Comparison of ENCODE assay signal across 1 cellular context in the genomic region with DNA sequence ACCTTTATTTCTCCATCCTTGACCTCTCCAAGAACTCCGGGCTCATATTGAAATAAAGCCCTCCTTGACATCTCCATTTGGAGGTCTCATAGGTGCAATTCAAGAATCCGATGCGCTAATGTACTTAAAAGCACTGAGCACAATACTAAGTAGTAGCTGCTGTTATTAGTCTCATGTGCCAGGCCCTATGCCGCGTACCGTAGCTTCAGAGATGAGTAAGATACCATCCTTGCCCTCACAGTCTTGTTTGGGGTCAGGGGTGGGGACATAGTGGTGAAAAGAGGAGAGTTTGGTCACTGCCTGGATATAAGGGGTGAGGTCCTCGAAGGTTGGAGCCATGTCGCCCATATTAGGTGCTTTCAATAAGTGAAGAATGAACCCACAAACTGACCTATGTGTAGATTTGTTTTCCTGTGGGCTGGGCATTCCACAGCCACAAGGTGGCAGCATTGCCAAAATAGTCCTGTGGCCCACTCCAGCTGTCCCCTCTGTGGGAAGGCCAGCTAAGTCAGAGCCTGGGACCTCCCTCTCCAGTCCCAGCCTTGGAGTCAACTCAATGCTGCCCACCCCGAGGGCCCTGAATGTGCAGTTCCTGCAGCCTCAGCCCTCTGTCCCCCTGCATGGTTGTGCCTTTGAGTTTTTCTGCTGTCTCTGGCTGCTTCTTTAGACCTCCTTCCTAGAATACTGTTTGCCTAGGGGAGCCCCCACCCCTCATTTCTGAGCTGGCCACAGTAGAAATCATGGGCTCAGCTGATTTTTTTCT.
TF ChIP-seq lines count a peak whose summit lies in the region.

No MANE protein-coding gene starts in this region.

TF ChIP-seq in GM12878, 131 proteins besides CTCF, POLR2A, EP300 and RAD21 (continues in another document):
- 0 out of 2 replicates have a peak, but pooled peaks have one; percentile 19 for TF ChIP-seq HDGF (IDR thresholded peaks at IDR 0.05)
- TF ChIP-seq ZNF24 (IDR thresholded peaks at IDR 0.05) = no peak
- TF ChIP-seq, protein P1, sequence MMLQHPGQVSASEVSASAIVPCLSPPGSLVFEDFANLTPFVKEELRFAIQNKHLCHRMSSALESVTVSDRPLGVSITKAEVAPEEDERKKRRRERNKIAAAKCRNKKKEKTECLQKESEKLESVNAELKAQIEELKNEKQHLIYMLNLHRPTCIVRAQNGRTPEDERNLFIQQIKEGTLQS (IDR thresholded peaks at IDR 0.05; ENCODE audit: borderline replicate concordance, extremely low read depth, low read depth, low read length) = no peak
- no peak for TF ChIP-seq RFX5 (IDR thresholded peaks at IDR 0.05; ENCODE audit: low read depth, low read length)
- TF ChIP-seq, protein P2, sequence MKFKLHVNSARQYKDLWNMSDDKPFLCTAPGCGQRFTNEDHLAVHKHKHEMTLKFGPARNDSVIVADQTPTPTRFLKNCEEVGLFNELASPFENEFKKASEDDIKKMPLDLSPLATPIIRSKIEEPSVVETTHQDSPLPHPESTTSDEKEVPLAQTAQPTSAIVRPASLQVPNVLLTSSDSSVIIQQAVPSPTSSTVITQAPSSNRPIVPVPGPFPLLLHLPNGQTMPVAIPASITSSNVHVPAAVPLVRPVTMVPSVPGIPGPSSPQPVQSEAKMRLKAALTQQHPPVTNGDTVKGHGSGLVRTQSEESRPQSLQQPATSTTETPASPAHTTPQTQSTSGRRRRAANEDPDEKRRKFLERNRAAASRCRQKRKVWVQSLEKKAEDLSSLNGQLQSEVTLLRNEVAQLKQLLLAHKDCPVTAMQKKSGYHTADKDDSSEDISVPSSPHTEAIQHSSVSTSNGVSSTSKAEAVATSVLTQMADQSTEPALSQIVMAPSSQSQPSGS (IDR thresholded peaks at IDR 0.05; ENCODE audit: low read length) = no peak
- TF ChIP-seq ZBED1 (IDR thresholded peaks at IDR 0.05; ENCODE audit: borderline replicate concordance) = no peak
- peak; percentile 83 for TF ChIP-seq SMC3 (IDR thresholded peaks at IDR 0.05; ENCODE audit: borderline replicate concordance, low read length)
- no peak for TF ChIP-seq RBBP5 (conservative IDR thresholded peaks at IDR 0.05)
- no peak for TF ChIP-seq FOXM1 (IDR thresholded peaks at IDR 0.05; ENCODE audit: low read depth, low read length)
- no peak for TF ChIP-seq BCL11A (IDR thresholded peaks at IDR 0.05; ENCODE audit: low read depth, low read length)
- TF ChIP-seq IKZF1 (conservative IDR thresholded peaks at IDR 0.05) = no peak; the same call in 1 of the 2 replicates
- TF ChIP-seq CHD4 (IDR thresholded peaks at IDR 0.05) = no peak
- TF ChIP-seq RCOR1 (conservative IDR thresholded peaks at IDR 0.05; ENCODE audit: low read depth, low read length) = no peak
- TF ChIP-seq SUPT20H (IDR thresholded peaks at IDR 0.05; ENCODE audit: borderline replicate concordance, control insufficient read depth, low read depth, low read length) = no peak
- TF ChIP-seq SREBF2 (IDR thresholded peaks at IDR 0.05; ENCODE audit: low read length) = no peak
- no peak for TF ChIP-seq CEBPB (IDR thresholded peaks at IDR 0.05; ENCODE audit: borderline replicate concordance in 1 of 2, low read depth in 2 of 2, low read length in 2 of 2)
- TF ChIP-seq, protein P3, sequence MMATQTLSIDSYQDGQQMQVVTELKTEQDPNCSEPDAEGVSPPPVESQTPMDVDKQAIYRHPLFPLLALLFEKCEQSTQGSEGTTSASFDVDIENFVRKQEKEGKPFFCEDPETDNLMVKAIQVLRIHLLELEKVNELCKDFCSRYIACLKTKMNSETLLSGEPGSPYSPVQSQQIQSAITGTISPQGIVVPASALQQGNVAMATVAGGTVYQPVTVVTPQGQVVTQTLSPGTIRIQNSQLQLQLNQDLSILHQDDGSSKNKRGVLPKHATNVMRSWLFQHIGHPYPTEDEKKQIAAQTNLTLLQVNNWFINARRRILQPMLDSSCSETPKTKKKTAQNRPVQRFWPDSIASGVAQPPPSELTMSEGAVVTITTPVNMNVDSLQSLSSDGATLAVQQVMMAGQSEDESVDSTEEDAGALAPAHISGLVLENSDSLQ (IDR thresholded peaks at IDR 0.05) = no peak
- TF ChIP-seq, protein P4, sequence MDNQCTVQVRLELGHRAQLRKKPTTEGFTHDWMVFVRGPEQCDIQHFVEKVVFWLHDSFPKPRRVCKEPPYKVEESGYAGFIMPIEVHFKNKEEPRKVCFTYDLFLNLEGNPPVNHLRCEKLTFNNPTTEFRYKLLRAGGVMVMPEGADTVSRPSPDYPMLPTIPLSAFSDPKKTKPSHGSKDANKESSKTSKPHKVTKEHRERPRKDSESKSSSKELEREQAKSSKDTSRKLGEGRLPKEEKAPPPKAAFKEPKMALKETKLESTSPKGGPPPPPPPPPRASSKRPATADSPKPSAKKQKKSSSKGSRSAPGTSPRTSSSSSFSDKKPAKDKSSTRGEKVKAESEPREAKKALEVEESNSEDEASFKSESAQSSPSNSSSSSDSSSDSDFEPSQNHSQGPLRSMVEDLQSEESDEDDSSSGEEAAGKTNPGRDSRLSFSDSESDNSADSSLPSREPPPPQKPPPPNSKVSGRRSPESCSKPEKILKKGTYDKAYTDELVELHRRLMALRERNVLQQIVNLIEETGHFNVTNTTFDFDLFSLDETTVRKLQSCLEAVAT (IDR thresholded peaks at IDR 0.05) = peak; percentile 49; the same call in 1 of the 2 replicates
- TF ChIP-seq POU2F2 (IDR thresholded peaks at IDR 0.05; ENCODE audit: borderline replicate concordance, low read depth, low read length) = peak; percentile 35; the same call in 1 of the 3 replicates
- TF ChIP-seq DPF2 (IDR thresholded peaks at IDR 0.05) = no peak
- TF ChIP-seq, protein P5, sequence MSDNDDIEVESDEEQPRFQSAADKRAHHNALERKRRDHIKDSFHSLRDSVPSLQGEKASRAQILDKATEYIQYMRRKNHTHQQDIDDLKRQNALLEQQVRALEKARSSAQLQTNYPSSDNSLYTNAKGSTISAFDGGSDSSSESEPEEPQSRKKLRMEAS (IDR thresholded peaks at IDR 0.05; ENCODE audit: low read depth, low read length) = no peak
- TF ChIP-seq EZH2 (IDR thresholded peaks at IDR 0.05; ENCODE audit: borderline replicate concordance, control insufficient read depth, low read depth, low read length) = no peak
- peak in 1 of 2 experiments; percentile 16; a peak in 1 of 4 replicates for TF ChIP-seq BHLHE40 (IDR thresholded peaks at IDR 0.05; ENCODE audit: borderline replicate concordance in 1 of 2, low read depth in 2 of 2, low read length in 1 of 2)
- TF ChIP-seq ZNF217 (IDR thresholded peaks at IDR 0.05) = no peak
- no peak for TF ChIP-seq PML (IDR thresholded peaks at IDR 0.05; ENCODE audit: low read length)
- no peak for TF ChIP-seq SREBF1 (IDR thresholded peaks at IDR 0.05; ENCODE audit: low read length)
- TF ChIP-seq NBN (IDR thresholded peaks at IDR 0.05) = no peak
- TF ChIP-seq YY1 (IDR thresholded peaks at IDR 0.05; ENCODE audit: low read depth, low read length) = no peak
- TF ChIP-seq, protein P6, sequence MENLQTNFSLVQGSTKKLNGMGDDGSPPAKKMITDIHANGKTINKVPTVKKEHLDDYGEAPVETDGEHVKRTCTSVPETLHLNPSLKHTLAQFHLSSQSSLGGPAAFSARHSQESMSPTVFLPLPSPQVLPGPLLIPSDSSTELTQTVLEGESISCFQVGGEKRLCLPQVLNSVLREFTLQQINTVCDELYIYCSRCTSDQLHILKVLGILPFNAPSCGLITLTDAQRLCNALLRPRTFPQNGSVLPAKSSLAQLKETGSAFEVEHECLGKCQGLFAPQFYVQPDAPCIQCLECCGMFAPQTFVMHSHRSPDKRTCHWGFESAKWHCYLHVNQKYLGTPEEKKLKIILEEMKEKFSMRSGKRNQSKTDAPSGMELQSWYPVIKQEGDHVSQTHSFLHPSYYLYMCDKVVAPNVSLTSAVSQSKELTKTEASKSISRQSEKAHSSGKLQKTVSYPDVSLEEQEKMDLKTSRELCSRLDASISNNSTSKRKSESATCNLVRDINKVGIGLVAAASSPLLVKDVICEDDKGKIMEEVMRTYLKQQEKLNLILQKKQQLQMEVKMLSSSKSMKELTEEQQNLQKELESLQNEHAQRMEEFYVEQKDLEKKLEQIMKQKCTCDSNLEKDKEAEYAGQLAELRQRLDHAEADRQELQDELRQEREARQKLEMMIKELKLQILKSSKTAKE (IDR thresholded peaks at IDR 0.05; ENCODE audit: low read depth, poor library complexity, severe bottlenecking) = peak; percentile 19
- TF ChIP-seq, protein P7, sequence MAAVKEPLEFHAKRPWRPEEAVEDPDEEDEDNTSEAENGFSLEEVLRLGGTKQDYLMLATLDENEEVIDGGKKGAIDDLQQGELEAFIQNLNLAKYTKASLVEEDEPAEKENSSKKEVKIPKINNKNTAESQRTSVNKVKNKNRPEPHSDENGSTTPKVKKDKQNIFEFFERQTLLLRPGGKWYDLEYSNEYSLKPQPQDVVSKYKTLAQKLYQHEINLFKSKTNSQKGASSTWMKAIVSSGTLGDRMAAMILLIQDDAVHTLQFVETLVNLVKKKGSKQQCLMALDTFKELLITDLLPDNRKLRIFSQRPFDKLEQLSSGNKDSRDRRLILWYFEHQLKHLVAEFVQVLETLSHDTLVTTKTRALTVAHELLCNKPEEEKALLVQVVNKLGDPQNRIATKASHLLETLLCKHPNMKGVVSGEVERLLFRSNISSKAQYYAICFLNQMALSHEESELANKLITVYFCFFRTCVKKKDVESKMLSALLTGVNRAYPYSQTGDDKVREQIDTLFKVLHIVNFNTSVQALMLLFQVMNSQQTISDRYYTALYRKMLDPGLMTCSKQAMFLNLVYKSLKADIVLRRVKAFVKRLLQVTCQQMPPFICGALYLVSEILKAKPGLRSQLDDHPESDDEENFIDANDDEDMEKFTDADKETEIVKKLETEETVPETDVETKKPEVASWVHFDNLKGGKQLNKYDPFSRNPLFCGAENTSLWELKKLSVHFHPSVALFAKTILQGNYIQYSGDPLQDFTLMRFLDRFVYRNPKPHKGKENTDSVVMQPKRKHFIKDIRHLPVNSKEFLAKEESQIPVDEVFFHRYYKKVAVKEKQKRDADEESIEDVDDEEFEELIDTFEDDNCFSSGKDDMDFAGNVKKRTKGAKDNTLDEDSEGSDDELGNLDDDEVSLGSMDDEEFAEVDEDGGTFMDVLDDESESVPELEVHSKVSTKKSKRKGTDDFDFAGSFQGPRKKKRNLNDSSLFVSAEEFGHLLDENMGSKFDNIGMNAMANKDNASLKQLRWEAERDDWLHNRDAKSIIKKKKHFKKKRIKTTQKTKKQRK (IDR thresholded peaks at IDR 0.05; ENCODE audit: low read depth, low read length) = no peak
- TF ChIP-seq CBFB (IDR thresholded peaks at IDR 0.05; ENCODE audit: low read depth) = 0 out of 2 replicates have a peak, but pooled peaks have one; percentile 51
- TF ChIP-seq, protein P8, sequence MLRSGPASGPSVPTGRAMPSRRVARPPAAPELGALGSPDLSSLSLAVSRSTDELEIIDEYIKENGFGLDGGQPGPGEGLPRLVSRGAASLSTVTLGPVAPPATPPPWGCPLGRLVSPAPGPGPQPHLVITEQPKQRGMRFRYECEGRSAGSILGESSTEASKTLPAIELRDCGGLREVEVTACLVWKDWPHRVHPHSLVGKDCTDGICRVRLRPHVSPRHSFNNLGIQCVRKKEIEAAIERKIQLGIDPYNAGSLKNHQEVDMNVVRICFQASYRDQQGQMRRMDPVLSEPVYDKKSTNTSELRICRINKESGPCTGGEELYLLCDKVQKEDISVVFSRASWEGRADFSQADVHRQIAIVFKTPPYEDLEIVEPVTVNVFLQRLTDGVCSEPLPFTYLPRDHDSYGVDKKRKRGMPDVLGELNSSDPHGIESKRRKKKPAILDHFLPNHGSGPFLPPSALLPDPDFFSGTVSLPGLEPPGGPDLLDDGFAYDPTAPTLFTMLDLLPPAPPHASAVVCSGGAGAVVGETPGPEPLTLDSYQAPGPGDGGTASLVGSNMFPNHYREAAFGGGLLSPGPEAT (IDR thresholded peaks at IDR 0.05; ENCODE audit: low read depth) = no peak
- no peak for TF ChIP-seq RELA (IDR thresholded peaks at IDR 0.05; ENCODE audit: borderline replicate concordance, partially characterized antibody)
- TF ChIP-seq, protein P9, sequence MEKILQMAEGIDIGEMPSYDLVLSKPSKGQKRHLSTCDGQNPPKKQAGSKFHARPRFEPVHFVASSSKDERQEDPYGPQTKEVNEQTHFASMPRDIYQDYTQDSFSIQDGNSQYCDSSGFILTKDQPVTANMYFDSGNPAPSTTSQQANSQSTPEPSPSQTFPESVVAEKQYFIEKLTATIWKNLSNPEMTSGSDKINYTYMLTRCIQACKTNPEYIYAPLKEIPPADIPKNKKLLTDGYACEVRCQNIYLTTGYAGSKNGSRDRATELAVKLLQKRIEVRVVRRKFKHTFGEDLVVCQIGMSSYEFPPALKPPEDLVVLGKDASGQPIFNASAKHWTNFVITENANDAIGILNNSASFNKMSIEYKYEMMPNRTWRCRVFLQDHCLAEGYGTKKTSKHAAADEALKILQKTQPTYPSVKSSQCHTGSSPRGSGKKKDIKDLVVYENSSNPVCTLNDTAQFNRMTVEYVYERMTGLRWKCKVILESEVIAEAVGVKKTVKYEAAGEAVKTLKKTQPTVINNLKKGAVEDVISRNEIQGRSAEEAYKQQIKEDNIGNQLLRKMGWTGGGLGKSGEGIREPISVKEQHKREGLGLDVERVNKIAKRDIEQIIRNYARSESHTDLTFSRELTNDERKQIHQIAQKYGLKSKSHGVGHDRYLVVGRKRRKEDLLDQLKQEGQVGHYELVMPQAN (conservative IDR thresholded peaks at IDR 0.05) = no peak
- no peak for TF ChIP-seq BACH1 (IDR thresholded peaks at IDR 0.05; ENCODE audit: borderline replicate concordance)
- peak; percentile 58 for TF ChIP-seq RUNX3 (IDR thresholded peaks at IDR 0.05; ENCODE audit: low read length)
- TF ChIP-seq YBX1 (IDR thresholded peaks at IDR 0.05) = no peak
- TF ChIP-seq FOS (IDR thresholded peaks at IDR 0.05; ENCODE audit: borderline replicate concordance, extremely low read depth, insufficient read length) = no peak
- TF ChIP-seq, protein P10, sequence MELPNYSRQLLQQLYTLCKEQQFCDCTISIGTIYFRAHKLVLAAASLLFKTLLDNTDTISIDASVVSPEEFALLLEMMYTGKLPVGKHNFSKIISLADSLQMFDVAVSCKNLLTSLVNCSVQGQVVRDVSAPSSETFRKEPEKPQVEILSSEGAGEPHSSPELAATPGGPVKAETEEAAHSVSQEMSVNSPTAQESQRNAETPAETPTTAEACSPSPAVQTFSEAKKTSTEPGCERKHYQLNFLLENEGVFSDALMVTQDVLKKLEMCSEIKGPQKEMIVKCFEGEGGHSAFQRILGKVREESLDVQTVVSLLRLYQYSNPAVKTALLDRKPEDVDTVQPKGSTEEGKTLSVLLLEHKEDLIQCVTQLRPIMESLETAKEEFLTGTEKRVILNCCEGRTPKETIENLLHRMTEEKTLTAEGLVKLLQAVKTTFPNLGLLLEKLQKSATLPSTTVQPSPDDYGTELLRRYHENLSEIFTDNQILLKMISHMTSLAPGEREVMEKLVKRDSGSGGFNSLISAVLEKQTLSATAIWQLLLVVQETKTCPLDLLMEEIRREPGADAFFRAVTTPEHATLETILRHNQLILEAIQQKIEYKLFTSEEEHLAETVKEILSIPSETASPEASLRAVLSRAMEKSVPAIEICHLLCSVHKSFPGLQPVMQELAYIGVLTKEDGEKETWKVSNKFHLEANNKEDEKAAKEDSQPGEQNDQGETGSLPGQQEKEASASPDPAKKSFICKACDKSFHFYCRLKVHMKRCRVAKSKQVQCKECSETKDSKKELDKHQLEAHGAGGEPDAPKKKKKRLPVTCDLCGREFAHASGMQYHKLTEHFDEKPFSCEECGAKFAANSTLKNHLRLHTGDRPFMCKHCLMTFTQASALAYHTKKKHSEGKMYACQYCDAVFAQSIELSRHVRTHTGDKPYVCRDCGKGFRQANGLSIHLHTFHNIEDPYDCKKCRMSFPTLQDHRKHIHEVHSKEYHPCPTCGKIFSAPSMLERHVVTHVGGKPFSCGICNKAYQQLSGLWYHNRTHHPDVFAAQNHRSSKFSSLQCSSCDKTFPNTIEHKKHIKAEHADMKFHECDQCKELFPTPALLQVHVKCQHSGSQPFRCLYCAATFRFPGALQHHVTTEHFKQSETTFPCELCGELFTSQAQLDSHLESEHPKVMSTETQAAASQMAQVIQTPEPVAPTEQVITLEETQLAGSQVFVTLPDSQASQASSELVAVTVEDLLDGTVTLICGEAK (IDR thresholded peaks at IDR 0.05; ENCODE audit: borderline replicate concordance) = no peak
- peak; percentile 69 for TF ChIP-seq TCF12 (IDR thresholded peaks at IDR 0.05; ENCODE audit: low read depth, low read length)
